33 cellular contexts compared by ENCODE assay signal in the genomic region with DNA sequence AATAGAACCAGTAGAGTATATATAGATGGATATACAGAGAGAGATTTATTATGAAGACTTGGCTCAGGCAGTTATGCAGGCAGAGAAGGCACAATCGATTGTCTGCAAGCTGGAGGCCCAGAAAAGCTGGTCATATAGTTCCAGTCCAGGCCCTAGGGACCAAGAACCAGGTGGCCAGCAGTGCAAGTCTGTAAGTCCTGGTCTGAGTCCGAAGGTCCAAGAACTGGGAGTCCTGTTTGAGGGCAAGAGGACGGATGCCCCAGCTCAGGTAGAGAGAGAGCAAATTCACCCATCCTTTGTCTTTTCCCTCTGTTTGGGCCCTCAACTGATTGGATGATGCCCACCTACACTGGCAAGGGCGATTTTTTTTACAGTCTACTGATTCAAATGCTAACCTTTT.
"Had no signal": no experiment of that assay in that cellular context is flagged by ENCODE, and none has a peak within 500 bp of the region (broad histone marks: within the 10 kb centered on the region; RNA-seq: fewer than 3 reads in every experiment).

No MANE protein-coding gene starts in this region.

- FAIRE-seq: astrocyte, bronchial epithelial cell had no signal

- H3K9me3 ChIP-seq: body of pancreas had no signal

- DNase-seq: activated effector memory CD4-positive, alpha-beta T cell treated with anti-CD3 and anti-CD28 coated beads, Interleukin-2, amount 50 U/mL, for 16 hours; activated effector memory CD4-positive, alpha-beta T cell treated with Interleukin-2 at 50 U/mL for 16 hours; activated gamma-delta T cell; activated gamma-delta T cell treated with Interleukin-2 at 50 U/mL for 16 hours; activated naive CD4-positive, alpha-beta T cell; activated naive CD4-positive, alpha-beta T cell treated with anti-CD3 and anti-CD28 coated beads for 36 hours; activated naive CD4-positive, alpha-beta T cell treated with anti-CD3 and anti-CD28 coated beads, Interleukin-2, amount 10 ng/mL, durations not matched to agents 7 days and 5 days; activated naive CD4-positive, alpha-beta T cell treated with anti-CD3 and anti-CD28 coated beads, Interleukin-2, amount 50 U/mL, for 16 hours; activated naive CD4-positive, alpha-beta T cell treated with Interleukin-2 at 50 U/mL for 16 hours; activated naive CD8-positive, alpha-beta T cell treated with anti-CD3 and anti-CD28 coated beads for 36 hours; activated naive CD8-positive, alpha-beta T cell treated with anti-CD3 and anti-CD28 coated beads, Interleukin-2, amount 10 ng/mL, durations not matched to agents 7 days and 5 days; activated naive CD8-positive, alpha-beta T cell treated with anti-CD3 and anti-CD28 coated beads, Interleukin-2, amount 50 U/mL, for 24 hours; activated T-cell treated with anti-CD3 and anti-CD28 coated beads, Interleukin-2, amount 50 U/mL, for 1 hour; activated T-cell treated with anti-CD3 and anti-CD28 coated beads, Interleukin-2, amount 50 U/mL, for 24 hours; activated T-cell treated with anti-CD3 and anti-CD28 coated beads, Interleukin-2, amount 50 U/mL, for 4 hours; activated T-cell treated with anti-CD3 and anti-CD28 coated beads, Interleukin-2, amount 50 U/mL, for 48 hours; activated T-cell treated with anti-CD3 and anti-CD28 coated beads, Interleukin-2, amount 50 U/mL, for 72 hours; adrenal gland; amniotic stem cell; amygdala; aorta; body of pancreas; brain microvascular endothelial cell; caudate nucleus; central memory CD4-positive, alpha-beta T cell; cerebellar nuclear complex had no signal

- H3K4me3 ChIP-seq: adrenal gland, ascending aorta, body of pancreas, breast epithelium, cardiac muscle cell had no signal

- H3K27me3 ChIP-seq: adrenal gland, ascending aorta, body of pancreas, brain microvascular endothelial cell, breast epithelium, cardiac muscle cell had no signal

- H3K4me1 ChIP-seq: adrenal gland, ascending aorta, body of pancreas, breast epithelium had no signal

- H3K27ac ChIP-seq: adrenal gland, ascending aorta, body of pancreas, brain microvascular endothelial cell, breast epithelium, cardiac muscle cell had no signal

- ATAC-seq: activated naive CD4-positive, alpha-beta T cell treated with anti-CD3 and anti-CD28 coated beads, Interleukin-2, amount 50 U/mL, for 72 hours; activated naive CD8-positive, alpha-beta T cell treated with anti-CD3 and anti-CD28 coated beads, Interleukin-2, amount 50 U/mL, for 24 hours; activated T-cell treated with anti-CD3 and anti-CD28 coated beads, Interleukin-2, amount 50 U/mL, for 4 hours; activated T-cell treated with anti-CD3 and anti-CD28 coated beads, Interleukin-2, amount 50 U/mL, for 72 hours; activated T-helper 17 cell treated with anti-CD3 and anti-CD28 coated beads, Interleukin-2, amount 50 U/mL, for 72 hours; body of pancreas had no signal

- H3K36me3 ChIP-seq: adrenal gland, ascending aorta, brain microvascular endothelial cell, breast epithelium, cardiac muscle cell had no signal
